Comparison of ENCODE assay signal across 5 cellular contexts in genomic region chr9:1954238-1954637, GRCh38.
"Had no signal": no experiment of that assay in that cellular context is flagged by ENCODE, and none has a peak within 500 bp of the region (broad histone marks: within the 10 kb centered on the region; RNA-seq: fewer than 3 reads in every experiment).

No MANE protein-coding gene starts in this region.

- ATAC-seq: HepG2, K562 had no signal

- DNase-seq: IMR-90, KBM-7, KG1 had no signal
